In genomic region chr15:90018216-90018831, GRCh38 we compare ENCODE assay signal across 2 cellular contexts.
TF ChIP-seq lines count a peak whose summit lies in the region.

No MANE protein-coding gene starts in this region.

TF ChIP-seq in IMR-90, 13 proteins besides CTCF, POLR2A, EP300 and RAD21:
- TF ChIP-seq SMC3 (IDR thresholded peaks at IDR 0.05; ENCODE audit: low read depth, low read length) (no peak), CHD1 (IDR thresholded peaks at IDR 0.05; ENCODE audit: low read depth, low read length) (no peak), RCOR1 (IDR thresholded peaks at IDR 0.05; ENCODE audit: insufficient replicate concordance, low read length) (no peak), RFX5 (IDR thresholded peaks at IDR 0.05; ENCODE audit: low read depth, low read length) (no peak), USF2 (IDR thresholded peaks at IDR 0.05; ENCODE audit: low read depth, low read length) (no peak), ELK1 (IDR thresholded peaks at IDR 0.05; ENCODE audit: borderline replicate concordance, low read depth, low read length) (no peak), NFE2L2 (IDR thresholded peaks at IDR 0.05; ENCODE audit: low read depth, low read length) (no peak), MAZ (IDR thresholded peaks at IDR 0.05; ENCODE audit: borderline replicate concordance, low read depth, low read length) (no peak), BHLHE40 (IDR thresholded peaks at IDR 0.05; ENCODE audit: low read depth, low read length) (no peak)
TF ChIP-seq in IMR-90: peak in this region for 0.

TF ChIP-seq in H1, 55 proteins besides CTCF, POLR2A, EP300 and RAD21:
- no peak for TF ChIP-seq SP1 (IDR thresholded peaks at IDR 0.05; ENCODE audit: low read depth, low read length)
